In genomic region chr5:139395844-139396640, GRCh38 we compare ENCODE assay signal across 12 cellular contexts. TPM values are rescaled to one million over a fixed set of nuclear protein-coding genes. Genes with fewer than 3 reads are reported as not detected.
A peak's percentile ranks its signal among the peaks of the same experiment; 100 is the strongest.
DNase-seq lines count a peak whose midpoint lies in the region; ATAC-seq, FAIRE-seq and TF ChIP-seq lines count a peak whose summit lies in the region.
"Had no signal": no experiment of that assay in that cellular context is flagged by ENCODE, and none has a peak within 500 bp of the region (broad histone marks: within the 10 kb centered on the region; RNA-seq: fewer than 3 reads in every experiment).

No MANE protein-coding gene starts in this region.

- ATAC-seq in activated CD8-positive, alpha-beta memory T cell treated with anti-CD3 and anti-CD28 coated beads, Interleukin-2, amount 10 ng/mL, durations not matched to agents 7 days and 5 days: no peak

- H3K27ac ChIP-seq in endodermal cell (ENCODE audit: low read depth, low read length): no peak overlapping the region
- H3K27ac ChIP-seq: parathyroid adenoma had no signal

- TF ChIP-seq CTCF in endodermal cell (conservative IDR thresholded peaks at IDR 0.05) (no peak), retinal pigment epithelial cell (conservative IDR thresholded peaks at IDR 0.05; ENCODE audit: low read depth, low read length) (peak; percentile 12)

- no peak overlapping the region for H3K9ac ChIP-seq in endodermal cell (ENCODE audit: extremely low read depth, low read length, poor library complexity, severe bottlenecking)
- H3K9ac ChIP-seq: parathyroid adenoma had no signal

- CTCF ChIA-PET in activated CD8-positive, alpha-beta memory T cell treated with anti-CD3 and anti-CD28 coated beads, Interleukin-2, amount 10 ng/mL, durations not matched to agents 7 days and 5 days (lab: Charles Lee): interaction anchor here (0.6 to 2.5 kb wide), 6 partner anchors 7 to 817 kb away, joined by 3 to 13 read pairs (median 5); partner anchors contain the start of genes PAIP2 and SPATA24

- peaks cover 23% of the 10 kb centered on the region for H3K27me3 ChIP-seq in endodermal cell (ENCODE audit: control insufficient read depth, insufficient read depth, low read length, poor library complexity, severe bottlenecking)

- H3K36me3 Mint-ChIP-seq in activated CD8-positive, alpha-beta memory T cell treated with anti-CD3 and anti-CD28 coated beads, Interleukin-2, amount 10 ng/mL, durations not matched to agents 7 days and 5 days: peaks cover 21% of the 10 kb centered on the region
- H3K36me3 Mint-ChIP-seq in endodermal cell (ENCODE audit: low read depth): peaks cover 8% of the 10 kb centered on the region

- H3K27ac Mint-ChIP-seq in activated CD8-positive, alpha-beta memory T cell treated with anti-CD3 and anti-CD28 coated beads, Interleukin-2, amount 10 ng/mL, durations not matched to agents 7 days and 5 days: peak overlapping the region; percentile 2
- H3K27ac Mint-ChIP-seq in endodermal cell: peak overlapping the region; percentile 78

- no peak for DNase-seq in activated CD8-positive, alpha-beta memory T cell treated with anti-CD3 and anti-CD28 coated beads, Interleukin-2, amount 10 ng/mL, durations not matched to agents 7 days and 5 days
- no peak for DNase-seq in activated CD8-positive, alpha-beta memory T cell treated with anti-CD3 and anti-CD28 coated beads, Interleukin-2, amount 50 U/mL, for 48 hours
- DNase-seq in LHCN-M2 (ENCODE audit: low read depth) (peak; percentile 90), endodermal cell (peak; percentile 71), retinal pigment epithelial cell (ENCODE audit: low read depth) (no peak), islet precursor cell (no peak), RCC 7860 (ENCODE audit: low spot score) (no peak)
- no peak for DNase-seq in activated CD4-positive, CD25-positive, alpha-beta regulatory T cell (lab: John Stamatoyannopoulos, UW)
- DNase-seq: activated CD4-positive, alpha-beta T cell treated with anti-CD3 and anti-CD28 coated beads, Interleukin-2, amount 50 U/mL, for 4 hours; left cardiac atrium had no signal

- 66 to 80% methylated on average over 3 to 8 of the region's 8 CpGs for WGBS in endodermal cell (ENCODE audit: insufficient coverage in 1 of 2, insufficient read length in 1 of 2), 2 experiments

- FAIRE-seq in RCC 7860 (lab: Jason Lieb, UNC): no peak

- H3K4me3 ChIP-seq in endodermal cell (ENCODE audit: low read length) (no peak overlapping the region), retinal pigment epithelial cell (ENCODE audit: low read length) (no peak overlapping the region)

- H3K4me1 ChIP-seq in endodermal cell (ENCODE audit: control insufficient read depth, insufficient read depth, low read length): peaks cover 7% of the 10 kb centered on the region
- H3K4me1 ChIP-seq: parathyroid adenoma had no signal

- peak overlapping the region; percentile 30 for H3K4me3 Mint-ChIP-seq in activated CD8-positive, alpha-beta memory T cell treated with anti-CD3 and anti-CD28 coated beads, Interleukin-2, amount 10 ng/mL, durations not matched to agents 7 days and 5 days
- H3K4me3 Mint-ChIP-seq in endodermal cell: peak overlapping the region; percentile 68

- H3K9me3 Mint-ChIP-seq in activated CD8-positive, alpha-beta memory T cell treated with anti-CD3 and anti-CD28 coated beads, Interleukin-2, amount 10 ng/mL, durations not matched to agents 7 days and 5 days (ENCODE audit: low read depth): no peaks in the 10 kb centered on the region
- no peaks in the 10 kb centered on the region for H3K9me3 Mint-ChIP-seq in endodermal cell

- no peaks in the 10 kb centered on the region for H3K36me3 ChIP-seq in endodermal cell (ENCODE audit: control insufficient read depth, insufficient read depth, low read length)

- H3K27me3 Mint-ChIP-seq in activated CD8-positive, alpha-beta memory T cell treated with anti-CD3 and anti-CD28 coated beads, Interleukin-2, amount 10 ng/mL, durations not matched to agents 7 days and 5 days: no peaks in the 10 kb centered on the region
- peaks cover 21% of the 10 kb centered on the region for H3K27me3 Mint-ChIP-seq in endodermal cell (ENCODE audit: insufficient read depth)

- H3K4me1 Mint-ChIP-seq in activated CD8-positive, alpha-beta memory T cell treated with anti-CD3 and anti-CD28 coated beads, Interleukin-2, amount 10 ng/mL, durations not matched to agents 7 days and 5 days: peaks cover 50% of the 10 kb centered on the region
- H3K4me1 Mint-ChIP-seq in endodermal cell: peaks cover 30% of the 10 kb centered on the region

- no peaks in the 10 kb centered on the region for H3K9me3 ChIP-seq in endodermal cell (ENCODE audit: control insufficient read depth, low read length)

RNA-seq across cellular contexts. Expression of gene PROB1, which starts 1.1 kb away (rescaled TPM):
- 10 to 100 TPM in 1 of 2 experiments, 1 to 10 TPM in 1; 6.3 to 10.9 TPM for total RNA-seq in activated CD8-positive, alpha-beta memory T cell treated with anti-CD3 and anti-CD28 coated beads, Interleukin-2, amount 10 ng/mL, durations not matched to agents 7 days and 5 days
- total RNA-seq in LHCN-M2 (2014; rRNA removed) (6.0 and 6.2 TPM in 2 replicates), endodermal cell (1 to 10 TPM; 4.8 to 6.6 TPM)
- 4.4 TPM for polyA plus RNA-seq in LHCN-M2 (2012)
- polyA plus RNA-seq in endodermal cell (2013, experiment 1 of 2): 1.4 TPM
- 1.4 TPM for polyA plus RNA-seq in endodermal cell (2013, experiment 2 of 2)

RNA-seq across cellular contexts. Expression of gene MZB1, which starts 6.3 kb away (rescaled TPM):
- 10 to 100 TPM; 51.7 to 61.1 TPM for total RNA-seq in activated CD8-positive, alpha-beta memory T cell treated with anti-CD3 and anti-CD28 coated beads, Interleukin-2, amount 10 ng/mL, durations not matched to agents 7 days and 5 days
- total RNA-seq in LHCN-M2 (2014; rRNA removed): not detected in 2 replicates
- polyA plus RNA-seq in LHCN-M2 (2012): not detected
- under 1 TPM; 0.57 to 0.60 TPM for total RNA-seq in endodermal cell
- not detected for polyA plus RNA-seq in endodermal cell (2013, experiment 1 of 2)
- 0.50 TPM for polyA plus RNA-seq in endodermal cell (2013, experiment 2 of 2)
- total RNA-seq: temporal lobe had no signal

RNA-seq across cellular contexts. Expression of gene SPATA24, which starts 7.8 kb away (rescaled TPM):
- total RNA-seq in activated CD8-positive, alpha-beta memory T cell treated with anti-CD3 and anti-CD28 coated beads, Interleukin-2, amount 10 ng/mL, durations not matched to agents 7 days and 5 days: 1 to 10 TPM; 5.8 to 6.2 TPM
- total RNA-seq in LHCN-M2 (2014; rRNA removed): 3.7 and 4.1 TPM in 2 replicates
- 8.0 TPM for polyA plus RNA-seq in LHCN-M2 (2012)
- total RNA-seq in endodermal cell: 10 to 100 TPM in 1 of 2 donors, 1 to 10 TPM in 1; 9.8 to 10.6 TPM
- 9.7 TPM for polyA plus RNA-seq in endodermal cell (2013, experiment 1 of 2)
- 7.9 TPM for polyA plus RNA-seq in endodermal cell (2013, experiment 2 of 2)

RNA-seq across cellular contexts. Expression of gene SLC23A1, which starts 12.9 kb away (rescaled TPM):
- 1 to 10 TPM; 1.9 to 2.5 TPM for total RNA-seq in activated CD8-positive, alpha-beta memory T cell treated with anti-CD3 and anti-CD28 coated beads, Interleukin-2, amount 10 ng/mL, durations not matched to agents 7 days and 5 days
- total RNA-seq in LHCN-M2 (2014; rRNA removed) (not detected in 2 replicates), endodermal cell (under 1 TPM; 0.35 to 0.93 TPM)
- polyA plus RNA-seq in LHCN-M2 (2012): 0.09 TPM
- 0.28 TPM for polyA plus RNA-seq in endodermal cell (2013, experiment 1 of 2)
- polyA plus RNA-seq in endodermal cell (2013, experiment 2 of 2): not detected
- total RNA-seq: left cardiac atrium, temporal lobe had no signal

RNA-seq across cellular contexts. Expression of gene DNAJC18, which starts 43.3 kb away (rescaled TPM):
- 10 to 100 TPM in 1 of 2 experiments, 1 to 10 TPM in 1; 9.2 to 25.7 TPM for total RNA-seq in activated CD8-positive, alpha-beta memory T cell treated with anti-CD3 and anti-CD28 coated beads, Interleukin-2, amount 10 ng/mL, durations not matched to agents 7 days and 5 days
- total RNA-seq in LHCN-M2 (2014; rRNA removed) (10.9 and 13.5 TPM in 2 replicates), endodermal cell (10 to 100 TPM; 21.8 to 26.6 TPM)
- 14.8 TPM for polyA plus RNA-seq in LHCN-M2 (2012)
- polyA plus RNA-seq in endodermal cell (2013, experiment 1 of 2): 30.9 TPM
- 32.0 TPM for polyA plus RNA-seq in endodermal cell (2013, experiment 2 of 2)

Comparison
In these comparisons a context has a peak if more than half of its experiments do, and no peak if none do; other contexts are left out.
1. DNase-seq: peak in LHCN-M2 (single experiment) and endodermal cell (single experiment); none in activated CD8-positive, alpha-beta memory T cell treated with anti-CD3 and anti-CD28 coated beads, Interleukin-2, amount 10 ng/mL, durations not matched to agents 7 days and 5 days (single experiment), activated CD8-positive, alpha-beta memory T cell treated with anti-CD3 and anti-CD28 coated beads, Interleukin-2, amount 50 U/mL, for 48 hours (single experiment), retinal pigment epithelial cell (single experiment), activated CD4-positive, CD25-positive, alpha-beta regulatory T cell (0 of 4), islet precursor cell (single experiment) and RCC 7860 (single experiment).
2. RNA of gene MZB1, which starts 6.3 kb away (total RNA-seq): 51.7 to 61.1 TPM in activated CD8-positive, alpha-beta memory T cell treated with anti-CD3 and anti-CD28 coated beads, Interleukin-2, amount 10 ng/mL, durations not matched to agents 7 days and 5 days; 0.57 to 0.60 TPM in endodermal cell and not detected in LHCN-M2; every median in the first group is over 10 times any median in the second.